1 cellular context compared by ENCODE assay signal in the genomic region with DNA sequence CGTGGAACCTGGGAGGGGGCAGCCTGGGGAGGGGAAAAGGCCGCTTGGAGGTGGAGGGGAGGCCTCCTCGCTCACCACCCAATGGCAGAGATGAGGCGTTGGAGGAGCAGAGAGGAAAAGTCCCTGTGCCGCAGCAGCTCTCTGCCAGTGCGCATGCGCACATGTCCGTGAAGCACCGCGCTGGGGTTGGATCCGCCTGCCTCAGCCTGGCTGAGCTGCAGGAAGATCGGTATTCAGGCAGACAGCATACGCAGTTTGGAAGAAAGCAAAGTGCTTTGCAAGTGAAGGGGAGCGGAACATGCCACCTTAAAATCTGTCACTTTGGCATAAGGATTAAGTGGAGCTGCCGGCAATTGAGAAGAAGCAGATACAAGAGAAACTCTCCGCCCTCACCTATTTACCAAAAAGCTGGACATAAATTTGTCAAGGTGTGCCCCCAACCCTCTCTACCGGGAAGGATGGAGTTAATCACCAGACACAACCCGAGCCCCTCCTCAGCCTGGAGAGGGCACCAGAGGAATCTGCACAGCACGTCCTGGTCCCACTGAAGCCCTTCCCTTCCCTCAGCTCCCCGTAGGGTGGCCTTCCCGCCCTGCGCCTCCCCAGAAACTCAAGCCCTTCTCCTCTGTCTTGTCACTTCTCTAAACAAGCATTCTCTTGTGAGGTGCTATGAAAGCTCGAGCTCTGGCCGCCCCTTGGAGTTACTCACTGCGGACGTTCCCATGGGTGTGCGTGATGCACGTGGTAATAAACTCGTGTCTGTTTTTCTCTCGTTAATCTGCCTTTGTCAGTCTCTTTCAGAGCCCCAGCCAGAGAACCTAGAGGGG.
TF ChIP-seq lines count a peak whose summit lies in the region.

No MANE protein-coding gene starts in this region.

TF ChIP-seq in GM12878, 131 proteins besides CTCF, POLR2A, EP300 and RAD21 (continued from another document):
- TF ChIP-seq, protein P1, sequence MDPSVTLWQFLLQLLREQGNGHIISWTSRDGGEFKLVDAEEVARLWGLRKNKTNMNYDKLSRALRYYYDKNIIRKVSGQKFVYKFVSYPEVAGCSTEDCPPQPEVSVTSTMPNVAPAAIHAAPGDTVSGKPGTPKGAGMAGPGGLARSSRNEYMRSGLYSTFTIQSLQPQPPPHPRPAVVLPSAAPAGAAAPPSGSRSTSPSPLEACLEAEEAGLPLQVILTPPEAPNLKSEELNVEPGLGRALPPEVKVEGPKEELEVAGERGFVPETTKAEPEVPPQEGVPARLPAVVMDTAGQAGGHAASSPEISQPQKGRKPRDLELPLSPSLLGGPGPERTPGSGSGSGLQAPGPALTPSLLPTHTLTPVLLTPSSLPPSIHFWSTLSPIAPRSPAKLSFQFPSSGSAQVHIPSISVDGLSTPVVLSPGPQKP (IDR thresholded peaks at IDR 0.05; ENCODE audit: low read depth, low read length): no peak
- TF ChIP-seq ZZZ3 (IDR thresholded peaks at IDR 0.05; ENCODE audit: control insufficient read depth, insufficient read length, low read depth): no peak
